9 cellular contexts compared by ENCODE assay signal in the genomic region with DNA sequence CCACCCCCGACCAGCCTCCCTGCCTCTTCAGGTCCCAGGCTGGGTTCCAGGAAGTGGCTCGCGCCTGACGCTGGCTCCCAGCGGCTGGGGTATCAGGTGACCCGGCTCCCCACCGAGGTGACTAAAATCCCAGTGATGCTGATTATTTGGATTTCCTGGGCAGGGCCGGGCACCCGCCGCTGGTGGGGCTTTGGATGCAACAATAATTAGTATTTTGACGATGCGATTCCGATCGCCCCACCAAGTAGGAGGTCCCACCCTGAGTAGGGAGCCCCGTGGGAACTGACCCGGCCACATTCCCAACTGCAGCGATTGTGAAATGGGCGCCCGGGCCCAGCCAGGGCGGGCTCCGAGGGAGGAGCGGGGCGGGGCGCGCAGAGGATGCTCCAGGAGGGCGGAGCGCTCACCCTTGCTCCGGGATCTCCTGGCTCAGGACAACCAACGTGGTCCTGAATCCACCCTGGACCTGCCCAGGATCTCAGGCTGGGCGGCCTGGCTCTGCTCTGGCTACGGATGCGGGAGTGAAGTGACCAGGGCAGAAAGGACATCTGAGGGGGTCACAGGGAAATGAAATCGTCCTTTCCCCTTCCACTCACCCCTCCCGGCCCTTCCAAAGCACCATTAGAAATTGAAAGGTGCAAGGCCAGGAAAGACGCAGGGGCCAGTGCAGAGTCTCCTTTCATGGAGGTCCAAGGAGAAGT. TPM values are rescaled to one million over a fixed set of nuclear protein-coding genes. Genes with fewer than 3 reads are reported as not detected.
DNase-seq lines count a peak whose midpoint lies in the region; ATAC-seq and TF ChIP-seq lines count a peak whose summit lies in the region.
"Had no signal": no experiment of that assay in that cellular context is flagged by ENCODE, and none has a peak within 500 bp of the region (broad histone marks: within the 10 kb centered on the region; RNA-seq: fewer than 3 reads in every experiment).

No MANE protein-coding gene starts in this region.

- H3K4me3 Mint-ChIP-seq in neural crest cell: no peak overlapping the region

- no peaks in the 10 kb centered on the region for H3K36me3 ChIP-seq in esophagus (ENCODE audit: control insufficient read depth in 2 of 2, insufficient read depth in 2 of 2, low read length in 1 of 2)

- no peak overlapping the region for H3K27ac ChIP-seq in esophagus (ENCODE audit: low read depth in 2 of 2, low read length in 1 of 2)

- H3K4me1 Mint-ChIP-seq in neural crest cell: peaks cover 4% of the 10 kb centered on the region
- H3K4me1 Mint-ChIP-seq: nephron had no signal

- peaks cover 20% of the 10 kb centered on the region for H3K27me3 Mint-ChIP-seq in neural crest cell (ENCODE audit: low read depth)

- peak overlapping the region; percentile 1 to 12 for H3K4me3 ChIP-seq in esophagus (ENCODE audit: low read depth in 1 of 2, low read length in 2 of 2)

- no peak for ATAC-seq in HG02970 (IDR thresholded peaks at IDR 0.05; ENCODE audit: low FRiP score, unreplicated experiment)
- ATAC-seq in GM19035 (IDR thresholded peaks at IDR 0.05; ENCODE audit: unreplicated experiment): no peak

- 13 to 18% methylated on average over 35 of the region's 35 CpGs for WGBS in esophagus, 2 donors

- H3K9me3 Mint-ChIP-seq in neural crest cell: no peaks in the 10 kb centered on the region
- H3K9me3 Mint-ChIP-seq: nephron had no signal

- H3K27me3 ChIP-seq in esophagus (ENCODE audit: control insufficient read depth in 1 of 2, insufficient read depth in 2 of 2, low read length in 2 of 2): no peaks in the 10 kb centered on the region

- peak; percentile 46 for DNase-seq in GM04504 (ENCODE audit: low read depth)
- DNase-seq in RKO (ENCODE audit: low spot score): peak; percentile 89
- DNase-seq in neural crest cell (ENCODE audit: low read depth, low spot score): peak; percentile 37
- DNase-seq in GM20000 (ENCODE audit: low spot score): no peak
- DNase-seq in mesenteric fat pad (ENCODE audit: low spot score): no peak

- H3K27ac Mint-ChIP-seq in neural crest cell (ENCODE audit: unreplicated experiment): no peak overlapping the region
- H3K27ac Mint-ChIP-seq: nephron had no signal

- H3K36me3 Mint-ChIP-seq in neural crest cell (ENCODE audit: low read depth): no peaks in the 10 kb centered on the region

- peaks cover 3 to 4% of the 10 kb centered on the region in 2 donors for H3K4me1 ChIP-seq in esophagus (ENCODE audit: control insufficient read depth in 2 of 2, insufficient read depth in 2 of 2, low read length in 1 of 2)

- TF ChIP-seq CTCF in neural crest cell (conservative IDR thresholded peaks at IDR 0.05): no peak
- TF ChIP-seq CTCF in GM20000 (IDR thresholded peaks at IDR 0.05; ENCODE audit: extremely low read depth, missing control alignments): no peak

- no peaks in the 10 kb centered on the region for H3K9me3 ChIP-seq in esophagus (ENCODE audit: control insufficient read depth in 2 of 2, insufficient read depth in 1 of 2, low read depth in 1 of 2, low read length in 1 of 2)

RNA-seq across cellular contexts. Expression of gene DUSP5, which starts 32.6 kb away (rescaled TPM):
- 100 to 1,000 TPM in 1 of 2 donors, 10 to 100 TPM in 1; 33.8 to 107 TPM for polyA plus RNA-seq in esophagus
- 2.4 and 2.5 TPM in 2 replicates for total RNA-seq in neural crest cell
- total RNA-seq in mesenteric fat pad: 32.4 TPM

RNA-seq across cellular contexts. Expression of gene SMC3, which starts 37.2 kb away (rescaled TPM):
- 10 to 100 TPM; 11.3 to 18.0 TPM for polyA plus RNA-seq in esophagus
- total RNA-seq in neural crest cell (87.8 and 89.5 TPM in 2 replicates), mesenteric fat pad (26.8 TPM)

Comparison
In these comparisons a context has a peak if more than half of its experiments do, and no peak if none do; other contexts are left out.
1. DNase-seq: peak in GM04504 (single experiment), RKO (single experiment) and neural crest cell (single experiment); none in GM20000 (single experiment) and mesenteric fat pad (single experiment).